Comparison of ENCODE assay signal across 1 cellular context in genomic region chr1:248858096-248858890, GRCh38.
TF ChIP-seq lines count a peak whose summit lies in the region.

No MANE protein-coding gene starts in this region.

TF ChIP-seq in K562, 482 proteins besides CTCF, POLR2A, EP300 and RAD21 (continued from another document and continues in another):
- TF ChIP-seq ZBTB26 (CRISPR knock-in tag; IDR thresholded peaks at IDR 0.05) (no peak), NR4A1 (CRISPR knock-in tag; IDR thresholded peaks at IDR 0.05) (no peak), NR4A1 (tag; IDR thresholded peaks at IDR 0.05) (peak; percentile 55), PHTF2 (CRISPR knock-in tag; IDR thresholded peaks at IDR 0.05) (no peak), ZNF318 (IDR thresholded peaks at IDR 0.05; ENCODE audit: borderline replicate concordance in 1 of 2, low read depth in 1 of 2) (no peak), ZNF124 (CRISPR knock-in tag; IDR thresholded peaks at IDR 0.05) (no peak), TARDBP (IDR thresholded peaks at IDR 0.05) (no peak), ZFP91 (CRISPR knock-in tag; IDR thresholded peaks at IDR 0.05) (no peak), GTF2A2 (tag; IDR thresholded peaks at IDR 0.05) (no peak), CCNT2 (IDR thresholded peaks at IDR 0.05; ENCODE audit: borderline replicate concordance, extremely low read depth, insufficient read length, low read depth, low read length) (peak; percentile 47), ZNF707 (CRISPR knock-in tag; conservative IDR thresholded peaks at IDR 0.05) (no peak), YBX1 (IDR thresholded peaks at IDR 0.05) (no peak), POLR2H (tag; IDR thresholded peaks at IDR 0.05; ENCODE audit: low read depth) (no peak), ZNF311 (CRISPR knock-in tag; IDR thresholded peaks at IDR 0.05) (no peak), NFYB (IDR thresholded peaks at IDR 0.05; ENCODE audit: extremely low read depth, insufficient read length) (no peak), TEAD2 (tag; IDR thresholded peaks at IDR 0.05) (0 out of 2 replicates have a peak, but pooled peaks have one; percentile 31), ZNF354B (CRISPR knock-in tag; IDR thresholded peaks at IDR 0.05) (no peak), HDAC1 (IDR thresholded peaks at IDR 0.05) (peak in 1 of 2 experiments; percentile 66; a peak in 2 of 4 replicates), SOX6 (IDR thresholded peaks at IDR 0.05) (peak; percentile 13; the same call in 1 of the 2 replicates), ZFX (CRISPR knock-in tag; IDR thresholded peaks at IDR 0.05) (peak; percentile 89), KLF10 (CRISPR knock-in tag; IDR thresholded peaks at IDR 0.05) (no peak), TCF3 (CRISPR knock-in tag; IDR thresholded peaks at IDR 0.05) (no peak), ZNF263 (CRISPR knock-in tag; IDR thresholded peaks at IDR 0.05; ENCODE audit: borderline replicate concordance) (peak; percentile 11; the same call in 1 of the 2 replicates), CHD4 (IDR thresholded peaks at IDR 0.05; ENCODE audit: insufficient read depth, insufficient replicate concordance, low read depth, low read length, poor library complexity, severe bottlenecking) (no peak), RFX5 (IDR thresholded peaks at IDR 0.05; ENCODE audit: low read depth, low read length) (no peak), NELFE (IDR thresholded peaks at IDR 0.05; ENCODE audit: insufficient read depth, insufficient read length) (no peak), SMARCC2 (IDR thresholded peaks at IDR 0.05; ENCODE audit: low read depth) (0 out of 2 replicates have a peak, but pooled peaks have one; percentile 11), IRF2 (CRISPR knock-in tag; IDR thresholded peaks at IDR 0.05) (no peak)
- TF ChIP-seq, protein P1, sequence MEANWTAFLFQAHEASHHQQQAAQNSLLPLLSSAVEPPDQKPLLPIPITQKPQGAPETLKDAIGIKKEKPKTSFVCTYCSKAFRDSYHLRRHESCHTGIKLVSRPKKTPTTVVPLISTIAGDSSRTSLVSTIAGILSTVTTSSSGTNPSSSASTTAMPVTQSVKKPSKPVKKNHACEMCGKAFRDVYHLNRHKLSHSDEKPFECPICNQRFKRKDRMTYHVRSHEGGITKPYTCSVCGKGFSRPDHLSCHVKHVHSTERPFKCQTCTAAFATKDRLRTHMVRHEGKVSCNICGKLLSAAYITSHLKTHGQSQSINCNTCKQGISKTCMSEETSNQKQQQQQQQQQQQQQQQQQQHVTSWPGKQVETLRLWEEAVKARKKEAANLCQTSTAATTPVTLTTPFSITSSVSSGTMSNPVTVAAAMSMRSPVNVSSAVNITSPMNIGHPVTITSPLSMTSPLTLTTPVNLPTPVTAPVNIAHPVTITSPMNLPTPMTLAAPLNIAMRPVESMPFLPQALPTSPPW (CRISPR knock-in tag; IDR thresholded peaks at IDR 0.05): no peak
- TF ChIP-seq, protein P2, sequence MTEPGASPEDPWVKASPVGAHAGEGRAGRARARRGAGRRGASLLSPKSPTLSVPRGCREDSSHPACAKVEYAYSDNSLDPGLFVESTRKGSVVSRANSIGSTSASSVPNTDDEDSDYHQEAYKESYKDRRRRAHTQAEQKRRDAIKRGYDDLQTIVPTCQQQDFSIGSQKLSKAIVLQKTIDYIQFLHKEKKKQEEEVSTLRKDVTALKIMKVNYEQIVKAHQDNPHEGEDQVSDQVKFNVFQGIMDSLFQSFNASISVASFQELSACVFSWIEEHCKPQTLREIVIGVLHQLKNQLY (CRISPR knock-in tag; conservative IDR thresholded peaks at IDR 0.05): no peak
- TF ChIP-seq, protein P3, sequence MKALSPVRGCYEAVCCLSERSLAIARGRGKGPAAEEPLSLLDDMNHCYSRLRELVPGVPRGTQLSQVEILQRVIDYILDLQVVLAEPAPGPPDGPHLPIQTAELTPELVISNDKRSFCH (CRISPR knock-in tag; IDR thresholded peaks at IDR 0.05): no peak
- TF ChIP-seq, protein P3 (tag; IDR thresholded peaks at IDR 0.05): peak; percentile 45; the same call in 1 of the 2 replicates
- TF ChIP-seq, protein P4, sequence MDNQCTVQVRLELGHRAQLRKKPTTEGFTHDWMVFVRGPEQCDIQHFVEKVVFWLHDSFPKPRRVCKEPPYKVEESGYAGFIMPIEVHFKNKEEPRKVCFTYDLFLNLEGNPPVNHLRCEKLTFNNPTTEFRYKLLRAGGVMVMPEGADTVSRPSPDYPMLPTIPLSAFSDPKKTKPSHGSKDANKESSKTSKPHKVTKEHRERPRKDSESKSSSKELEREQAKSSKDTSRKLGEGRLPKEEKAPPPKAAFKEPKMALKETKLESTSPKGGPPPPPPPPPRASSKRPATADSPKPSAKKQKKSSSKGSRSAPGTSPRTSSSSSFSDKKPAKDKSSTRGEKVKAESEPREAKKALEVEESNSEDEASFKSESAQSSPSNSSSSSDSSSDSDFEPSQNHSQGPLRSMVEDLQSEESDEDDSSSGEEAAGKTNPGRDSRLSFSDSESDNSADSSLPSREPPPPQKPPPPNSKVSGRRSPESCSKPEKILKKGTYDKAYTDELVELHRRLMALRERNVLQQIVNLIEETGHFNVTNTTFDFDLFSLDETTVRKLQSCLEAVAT (IDR thresholded peaks at IDR 0.05): peak in 1 of 2 experiments; percentile 47; a peak in 1 of 4 replicates
- TF ChIP-seq, protein P5, sequence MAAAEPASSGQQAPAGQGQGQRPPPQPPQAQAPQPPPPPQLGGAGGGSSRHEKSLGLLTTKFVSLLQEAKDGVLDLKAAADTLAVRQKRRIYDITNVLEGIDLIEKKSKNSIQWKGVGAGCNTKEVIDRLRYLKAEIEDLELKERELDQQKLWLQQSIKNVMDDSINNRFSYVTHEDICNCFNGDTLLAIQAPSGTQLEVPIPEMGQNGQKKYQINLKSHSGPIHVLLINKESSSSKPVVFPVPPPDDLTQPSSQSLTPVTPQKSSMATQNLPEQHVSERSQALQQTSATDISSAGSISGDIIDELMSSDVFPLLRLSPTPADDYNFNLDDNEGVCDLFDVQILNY (CRISPR knock-in tag; IDR thresholded peaks at IDR 0.05): peak; percentile 81
- TF ChIP-seq, protein P6, sequence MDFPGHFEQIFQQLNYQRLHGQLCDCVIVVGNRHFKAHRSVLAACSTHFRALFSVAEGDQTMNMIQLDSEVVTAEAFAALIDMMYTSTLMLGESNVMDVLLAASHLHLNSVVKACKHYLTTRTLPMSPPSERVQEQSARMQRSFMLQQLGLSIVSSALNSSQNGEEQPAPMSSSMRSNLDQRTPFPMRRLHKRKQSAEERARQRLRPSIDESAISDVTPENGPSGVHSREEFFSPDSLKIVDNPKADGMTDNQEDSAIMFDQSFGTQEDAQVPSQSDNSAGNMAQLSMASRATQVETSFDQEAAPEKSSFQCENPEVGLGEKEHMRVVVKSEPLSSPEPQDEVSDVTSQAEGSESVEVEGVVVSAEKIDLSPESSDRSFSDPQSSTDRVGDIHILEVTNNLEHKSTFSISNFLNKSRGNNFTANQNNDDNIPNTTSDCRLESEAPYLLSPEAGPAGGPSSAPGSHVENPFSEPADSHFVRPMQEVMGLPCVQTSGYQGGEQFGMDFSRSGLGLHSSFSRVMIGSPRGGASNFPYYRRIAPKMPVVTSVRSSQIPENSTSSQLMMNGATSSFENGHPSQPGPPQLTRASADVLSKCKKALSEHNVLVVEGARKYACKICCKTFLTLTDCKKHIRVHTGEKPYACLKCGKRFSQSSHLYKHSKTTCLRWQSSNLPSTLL (IDR thresholded peaks at IDR 0.05): no peak
- TF ChIP-seq, protein P7, sequence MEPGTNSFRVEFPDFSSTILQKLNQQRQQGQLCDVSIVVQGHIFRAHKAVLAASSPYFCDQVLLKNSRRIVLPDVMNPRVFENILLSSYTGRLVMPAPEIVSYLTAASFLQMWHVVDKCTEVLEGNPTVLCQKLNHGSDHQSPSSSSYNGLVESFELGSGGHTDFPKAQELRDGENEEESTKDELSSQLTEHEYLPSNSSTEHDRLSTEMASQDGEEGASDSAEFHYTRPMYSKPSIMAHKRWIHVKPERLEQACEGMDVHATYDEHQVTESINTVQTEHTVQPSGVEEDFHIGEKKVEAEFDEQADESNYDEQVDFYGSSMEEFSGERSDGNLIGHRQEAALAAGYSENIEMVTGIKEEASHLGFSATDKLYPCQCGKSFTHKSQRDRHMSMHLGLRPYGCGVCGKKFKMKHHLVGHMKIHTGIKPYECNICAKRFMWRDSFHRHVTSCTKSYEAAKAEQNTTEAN (CRISPR knock-in tag; IDR thresholded peaks at IDR 0.05): peak; percentile 91; the same call in 1 of the 2 replicates
- TF ChIP-seq, protein P8, sequence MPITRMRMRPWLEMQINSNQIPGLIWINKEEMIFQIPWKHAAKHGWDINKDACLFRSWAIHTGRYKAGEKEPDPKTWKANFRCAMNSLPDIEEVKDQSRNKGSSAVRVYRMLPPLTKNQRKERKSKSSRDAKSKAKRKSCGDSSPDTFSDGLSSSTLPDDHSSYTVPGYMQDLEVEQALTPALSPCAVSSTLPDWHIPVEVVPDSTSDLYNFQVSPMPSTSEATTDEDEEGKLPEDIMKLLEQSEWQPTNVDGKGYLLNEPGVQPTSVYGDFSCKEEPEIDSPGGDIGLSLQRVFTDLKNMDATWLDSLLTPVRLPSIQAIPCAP (CRISPR knock-in tag; IDR thresholded peaks at IDR 0.05; ENCODE audit: borderline replicate concordance): no peak
